ENCODE assay signal across 10 cellular contexts in the genomic region with DNA sequence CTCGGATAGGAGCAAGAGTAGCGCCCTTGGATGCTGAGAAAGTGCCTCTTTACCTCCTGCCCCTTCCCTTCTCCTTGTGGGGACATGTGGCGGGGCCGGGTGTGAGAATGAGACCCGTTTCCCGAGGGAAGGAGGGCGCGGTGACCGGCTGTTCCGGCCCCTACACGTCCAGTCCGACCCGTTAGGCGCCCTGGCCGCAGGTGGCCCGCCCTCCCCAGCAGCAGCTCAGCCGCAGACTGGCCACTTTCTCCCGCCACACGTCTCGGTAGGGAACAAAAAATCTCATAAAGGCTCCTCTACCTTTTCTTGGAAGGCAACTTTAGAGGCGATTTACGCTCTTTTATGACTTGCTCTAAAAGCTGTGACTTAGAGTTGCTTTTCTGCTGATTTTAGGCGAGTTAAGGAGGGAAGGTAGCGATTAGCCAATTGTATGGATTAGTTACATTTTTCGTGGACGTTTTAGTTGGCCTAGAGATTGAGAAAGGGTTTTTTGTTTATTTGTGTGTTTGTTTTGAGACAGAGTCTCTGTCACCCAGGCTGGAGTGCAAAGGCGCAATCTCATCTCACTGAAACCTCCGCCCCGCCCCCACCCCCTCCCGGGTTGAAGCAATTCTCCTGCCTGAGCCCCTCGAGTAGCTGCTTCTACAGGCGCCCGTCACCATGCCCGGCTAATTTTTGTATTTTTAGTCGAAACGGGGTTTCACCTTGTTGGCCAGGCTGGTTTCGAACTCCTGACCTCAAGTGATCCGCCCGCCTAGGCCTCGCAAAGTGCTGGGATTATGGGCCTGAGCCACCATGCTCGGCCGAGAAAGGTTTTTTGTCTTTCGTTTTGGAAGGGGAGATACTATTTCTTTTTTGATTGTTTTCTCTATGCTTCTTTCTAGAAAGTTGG. TPM values are rescaled to one million over a fixed set of nuclear protein-coding genes. Genes with fewer than 3 reads are reported as not detected.
DNase-seq lines count a peak whose midpoint lies in the region; ATAC-seq and TF ChIP-seq lines count a peak whose summit lies in the region.
"Had no signal": no experiment of that assay in that cellular context is flagged by ENCODE, and none has a peak within 500 bp of the region (broad histone marks: within the 10 kb centered on the region; RNA-seq: fewer than 3 reads in every experiment).

No MANE protein-coding gene starts in this region.

- no peak for TF ChIP-seq CTCF in A673 (conservative IDR thresholded peaks at IDR 0.05; ENCODE audit: low read depth, low read length)
- no peak for TF ChIP-seq CTCF in chondrocyte (IDR thresholded peaks at IDR 0.05)

- no peaks in the 10 kb centered on the region for H3K36me3 Mint-ChIP-seq in chondrocyte (ENCODE audit: low read depth)

- POLR2A ChIA-PET in A673 (lab: Charles Lee; ENCODE audit: low non-redundant PET), result no interaction called here

- ATAC-seq in HG02678 (IDR thresholded peaks at IDR 0.05; ENCODE audit: unreplicated experiment) (peak; percentile 17), GM18868 (IDR thresholded peaks at IDR 0.05; ENCODE audit: unreplicated experiment) (no peak)

- H3K4me3 ChIP-seq in A673 (ENCODE audit: low read depth, low read length, poor library complexity, severe bottlenecking) (peak overlapping the region; percentile 66), mesodermal cell (ENCODE audit: extremely low read depth, insufficient read depth, low read length, poor library complexity, severe bottlenecking) (peak overlapping the region; percentile 64)

- peak overlapping the region; percentile 65 for H3K4me3 Mint-ChIP-seq in chondrocyte (ENCODE audit: unreplicated experiment)

- peaks cover 4% of the 10 kb centered on the region for H3K9me3 Mint-ChIP-seq in chondrocyte (ENCODE audit: low read depth)

- BruUV-seq in A673 (replicated peaks; lab: Mats Ljungman, UMichigan), result no TSS peak

- CTCF ChIA-PET in A673 (lab: Charles Lee), result interaction anchor here (0.5 to 0.6 kb wide), 2 partner anchors 17 to 61 kb away, joined by 3 read pairs; no protein-coding TSS in a partner anchor

- peaks cover 22% of the 10 kb centered on the region for H3K4me1 Mint-ChIP-seq in chondrocyte (ENCODE audit: low read depth)

- DNase-seq in A673 (ENCODE audit: low spot score) (peak; percentile 5), chondrocyte (ENCODE audit: low spot score) (no peak), AML-193 (lab: John Stamatoyannopoulos, UW) (no peak), inferior parietal cortex (ENCODE audit: extremely low spot score) (no peak)
- DNase-seq in stimulated activated CD4-positive, alpha-beta T cell treated with anti-CD3 and anti-CD28 coated beads, Interleukin-15, amount 100 ng/mL, for 24 hours, result no peak
- DNase-seq: dermis blood vessel endothelial cell, MM.1S had no signal

- H3K36me3 ChIP-seq in A673 (ENCODE audit: insufficient read depth, low read length, poor library complexity, severe bottlenecking) (no peaks in the 10 kb centered on the region), mesodermal cell (ENCODE audit: control insufficient read depth, insufficient read depth, low read length) (no peaks in the 10 kb centered on the region)

- H3K27me3 Mint-ChIP-seq in chondrocyte (ENCODE audit: low read depth), result no peaks in the 10 kb centered on the region

- no peaks in the 10 kb centered on the region for H3K27me3 ChIP-seq in A673 (replicated peaks; ENCODE audit: insufficient read depth, low read depth, low read length, poor library complexity)

- intact Hi-C loops in A673 (cut with micrococcal nuclease; ENCODE audit: unreplicated experiment), result no loop called here

- H3K27ac ChIP-seq in A673 (ENCODE audit: low read depth, low read length, poor library complexity, severe bottlenecking) (peak overlapping the region; percentile 63), mesodermal cell (ENCODE audit: low read depth, low read length, severe bottlenecking) (no peak overlapping the region)

- 25 to 31% methylated on average over 29 to 34 of the region's 43 CpGs for WGBS in mesodermal cell (ENCODE audit: insufficient coverage in 2 of 2), 2 experiments

- H3K9me3 ChIP-seq in A673 (ENCODE audit: low read depth, low read length, poor library complexity, severe bottlenecking) (no peaks in the 10 kb centered on the region), mesodermal cell (ENCODE audit: control insufficient read depth, low read length) (no peaks in the 10 kb centered on the region)

- no peak overlapping the region for H3K27ac Mint-ChIP-seq in chondrocyte (ENCODE audit: unreplicated experiment)

- H3K4me1 ChIP-seq in A673 (ENCODE audit: insufficient read depth, low read length, poor library complexity, severe bottlenecking) (peaks cover 27% of the 10 kb centered on the region), mesodermal cell (ENCODE audit: control insufficient read depth, insufficient read depth, low read length, poor library complexity, severe bottlenecking) (peaks cover 8% of the 10 kb centered on the region)

RNA-seq across cellular contexts. Expression of a gene that starts 8.3 kb away (rescaled TPM):
- total RNA-seq in A673 (2021), result not detected in 2 replicates
- not detected in 3 replicates for total RNA-seq in chondrocyte
- polyA plus RNA-seq in mesodermal cell (2013, experiment 1 of 2), result not detected
- not detected for polyA plus RNA-seq in mesodermal cell (2013, experiment 2 of 2)
- total RNA-seq: dermis blood vessel endothelial cell had no signal
